ENCODE assay signal across 8 cellular contexts in genomic region chr21:46661211-46661625, GRCh38. TPM values are rescaled to one million over a fixed set of nuclear protein-coding genes. Genes with fewer than 3 reads are reported as not detected.
DNase-seq lines count a peak whose midpoint lies in the region; ATAC-seq and TF ChIP-seq lines count a peak whose summit lies in the region.

No MANE protein-coding gene starts in this region.

- peak; percentile 46 to 88 (median 62) for ATAC-seq in right lobe of liver

- no peaks in the 10 kb centered on the region for H3K4me1 ChIP-seq in right lobe of liver

- H3K27me3 ChIP-seq in right lobe of liver, result no peaks in the 10 kb centered on the region

- H3K27ac ChIP-seq in right lobe of liver, result no peak overlapping the region

- no peak for TF ChIP-seq POLR2A in right lobe of liver (IDR thresholded peaks at IDR 0.05)

- H3K36me3 ChIP-seq in right lobe of liver, result peaks cover 0 to 5% (median 0%) of the 10 kb centered on the region in 4 donors

- 26% methylated on average over 28 of the region's 29 CpGs for WGBS in right lobe of liver (ENCODE audit: insufficient coverage, low coverage, low lambda C conversion rate, missing lambda C conversion rate)

- intact Hi-C loops in right lobe of liver (cut with DNase I), result no loop called here

- TF ChIP-seq CTCF in right lobe of liver (IDR thresholded peaks at IDR 0.05), result peak; percentile 36 to 72 (median 52)

- no peak overlapping the region for H3K4me3 ChIP-seq in right lobe of liver

- DNase-seq in SHP77 (lab: John Stamatoyannopoulos, UW), result peak; percentile 30 to 31
- no peak for DNase-seq in SHP77 treated with DMSO at 0.1 percent for 48 hours (lab: John Stamatoyannopoulos, UW)
- DNase-seq in T-helper 2 cell, result peak in 3 of 5 experiments; percentile 14 to 53 (median 32)
- peak; percentile 68 for DNase-seq in dermis blood vessel endothelial cell
- no peak for DNase-seq in right lobe of liver
- peak; percentile 81 for DNase-seq in superior temporal gyrus (ENCODE audit: extremely low spot score)
- no peak for DNase-seq in ureter (ENCODE audit: low spot score)
- DNase-seq in UCSD-AML1 (lab: John Stamatoyannopoulos, UW; ENCODE audit: unreplicated experiment), result no peak

- H3K9me3 ChIP-seq in right lobe of liver, result peaks cover 0 to 6% (median 0%) of the 10 kb centered on the region in 4 donors

RNA-seq across cellular contexts. Expression of gene PRMT2, which starts 25.7 kb away (rescaled TPM):
- 158 and 202 TPM in 2 replicates for total RNA-seq in dermis blood vessel endothelial cell
- 10 to 100 TPM; 12.4 to 28.0 (median 19.6) TPM for total RNA-seq in right lobe of liver
- total RNA-seq in ureter, result 78.1 TPM

RNA-seq across cellular contexts. Expression of gene S100B, which starts 56.3 kb away (rescaled TPM):
- not detected in 2 replicates for total RNA-seq in dermis blood vessel endothelial cell
- under 1 TPM in 3 of 6 experiments, not detected in 3; 0.49 to 0.78 (median 0.62) TPM for total RNA-seq in right lobe of liver
- 3.0 TPM for total RNA-seq in ureter

Comparison
In these comparisons a context has a peak if more than half of its experiments do, and no peak if none do; other contexts are left out.
1. DNase-seq: peak in SHP77 (2 of 2), T-helper 2 cell (3 of 5), dermis blood vessel endothelial cell (single experiment) and superior temporal gyrus (single experiment); none in SHP77 treated with DMSO at 0.1 percent for 48 hours (single experiment), right lobe of liver (0 of 3), ureter (single experiment) and UCSD-AML1 (single experiment).